Comparison of ENCODE assay signal across 27 cellular contexts in genomic region chr17:32223703-32224102, GRCh38. TPM values are rescaled to one million over a fixed set of nuclear protein-coding genes. Genes with fewer than 3 reads are reported as not detected.
"Had no signal": no experiment of that assay in that cellular context is flagged by ENCODE, and none has a peak within 500 bp of the region (broad histone marks: within the 10 kb centered on the region; RNA-seq: fewer than 3 reads in every experiment).

No MANE protein-coding gene starts in this region.

- H3K4me3 Mint-ChIP-seq: activated CD4-positive, alpha-beta memory T cell treated with anti-CD3 and anti-CD28 coated beads, Interleukin-2, amount 10 ng/mL, durations not matched to agents 7 days and 5 days; activated naive CD8-positive, alpha-beta T cell treated with anti-CD3 and anti-CD28 coated beads, Interleukin-2, amount 10 ng/mL, durations not matched to agents 7 days and 5 days; activated T-cell treated with anti-CD3 and anti-CD28 coated beads, Interleukin-2, amount 50 U/mL, for 24 hours; activated T-helper 1 cell treated with anti-CD3 and anti-CD28 coated beads, Interleukin-12 subunit alpha, Interleukin-12 subunit beta, Interleukin-2, Interleukin-4 antibody, amounts not matched to agents 30 ng/mL and 10 ng/mL and 1 ng/mL, durations not matched to agents 14 hours and 24 hours and 36 hours had no signal

- H3K9me3 Mint-ChIP-seq: activated CD4-positive, alpha-beta memory T cell treated with anti-CD3 and anti-CD28 coated beads, Interleukin-2, amount 10 ng/mL, durations not matched to agents 7 days and 5 days; activated naive CD8-positive, alpha-beta T cell treated with anti-CD3 and anti-CD28 coated beads, Interleukin-2, amount 10 ng/mL, durations not matched to agents 7 days and 5 days; activated T-cell treated with anti-CD3 and anti-CD28 coated beads, Interleukin-2, amount 50 U/mL, for 24 hours; activated T-helper 1 cell treated with anti-CD3 and anti-CD28 coated beads, Interleukin-12 subunit alpha, Interleukin-12 subunit beta, Interleukin-2, Interleukin-4 antibody, amounts not matched to agents 30 ng/mL and 10 ng/mL and 1 ng/mL, durations not matched to agents 14 hours and 24 hours and 36 hours had no signal

- FAIRE-seq: K562 had no signal

- H3K27ac Mint-ChIP-seq: activated CD4-positive, alpha-beta memory T cell treated with anti-CD3 and anti-CD28 coated beads, Interleukin-2, amount 10 ng/mL, durations not matched to agents 7 days and 5 days; activated naive CD8-positive, alpha-beta T cell treated with anti-CD3 and anti-CD28 coated beads, Interleukin-2, amount 10 ng/mL, durations not matched to agents 7 days and 5 days; activated T-cell treated with anti-CD3 and anti-CD28 coated beads, Interleukin-2, amount 50 U/mL, for 24 hours; activated T-helper 1 cell treated with anti-CD3 and anti-CD28 coated beads, Interleukin-12 subunit alpha, Interleukin-12 subunit beta, Interleukin-2, Interleukin-4 antibody, amounts not matched to agents 30 ng/mL and 10 ng/mL and 1 ng/mL, durations not matched to agents 14 hours and 24 hours and 36 hours had no signal

- DNase-seq: activated CD4-positive, alpha-beta memory T cell treated with anti-CD3 and anti-CD28 coated beads, Interleukin-2, amount 10 ng/mL, durations not matched to agents 7 days and 5 days; activated CD4-positive, alpha-beta T cell treated with anti-CD3 and anti-CD28 coated beads for 1 hour; activated CD4-positive, alpha-beta T cell treated with anti-CD3 and anti-CD28 coated beads, Interleukin-2, amount 50 U/mL, for 1 hour; activated CD8-positive, alpha-beta memory T cell treated with anti-CD3 and anti-CD28 coated beads, Interleukin-2, amount 50 U/mL, for 48 hours; activated effector memory CD4-positive, alpha-beta T cell treated with Interleukin-2 at 50 U/mL for 16 hours; activated naive CD4-positive, alpha-beta T cell; activated naive CD8-positive, alpha-beta T cell treated with anti-CD3 and anti-CD28 coated beads, Interleukin-2, amount 10 ng/mL, durations not matched to agents 7 days and 5 days; activated T-cell treated with anti-CD3 and anti-CD28 coated beads, Interleukin-2, amount 50 U/mL, for 24 hours; aorta; caudate nucleus; Karpas-422; MM.1S; NCI-H1105; NCI-H1436; NCI-H187; NCI-H2081; NCI-H510A treated with DMSO at 0.1 percent for 48 hours; NCI-H69; NK-92 treated with Interleukin-12 subunit alpha and Interleukin-12 subunit beta, amount 100 ng/mL, for 24 hours; Peyer's patch; Right ventricle myocardium superior; SJCRH30; SK-N-SH; T-helper 1 cell; WERI-Rb-1 had no signal

- ATAC-seq: K562 had no signal

- H3K27me3 Mint-ChIP-seq: activated CD4-positive, alpha-beta memory T cell treated with anti-CD3 and anti-CD28 coated beads, Interleukin-2, amount 10 ng/mL, durations not matched to agents 7 days and 5 days; activated naive CD8-positive, alpha-beta T cell treated with anti-CD3 and anti-CD28 coated beads, Interleukin-2, amount 10 ng/mL, durations not matched to agents 7 days and 5 days; activated T-cell treated with anti-CD3 and anti-CD28 coated beads, Interleukin-2, amount 50 U/mL, for 24 hours had no signal

RNA-seq across cellular contexts. Expression of gene RHBDL3, which starts 41.9 kb away (rescaled TPM):
- total RNA-seq: SJCRH30 had no signal
